Comparison of ENCODE assay signal across 8 cellular contexts in the genomic region with DNA sequence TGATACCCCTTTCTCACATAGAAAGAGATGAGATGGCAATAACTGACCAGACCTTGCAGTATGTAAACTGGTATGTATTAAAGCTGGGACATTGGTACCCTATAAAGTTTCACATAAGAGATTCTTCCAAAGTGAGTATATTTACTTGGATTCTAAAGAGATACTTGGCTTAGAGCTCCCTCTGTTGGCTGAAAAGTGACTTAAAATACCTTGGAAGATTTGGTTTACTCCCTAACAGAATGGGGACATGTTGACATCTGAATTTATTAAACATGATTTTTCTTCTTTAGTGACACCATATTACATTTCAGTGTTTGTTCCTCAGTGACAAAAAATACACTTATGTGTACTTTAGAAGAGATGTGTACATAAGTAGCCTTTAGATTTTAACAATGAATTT. TPM values are rescaled to one million over a fixed set of nuclear protein-coding genes. Genes with fewer than 3 reads are reported as not detected.
DNase-seq lines count a peak whose midpoint lies in the region; ATAC-seq and TF ChIP-seq lines count a peak whose summit lies in the region.

No MANE protein-coding gene starts in this region.

- H3K4me1 ChIP-seq in HEK293 (ENCODE audit: control insufficient read depth, insufficient read depth, low read length): no peaks in the 10 kb centered on the region
- H3K4me1 ChIP-seq in breast epithelium: no peaks in the 10 kb centered on the region
- no peaks in the 10 kb centered on the region for H3K4me1 ChIP-seq in left lung

- peaks cover 0 to 10% of the 10 kb centered on the region in 2 experiments; a peak in 1 of 3 replicates for H3K36me3 ChIP-seq in HEK293 (ENCODE audit: control insufficient read depth in 2 of 2, insufficient read depth in 1 of 2, low read length in 2 of 2)
- no peaks in the 10 kb centered on the region for H3K36me3 ChIP-seq in breast epithelium
- H3K36me3 ChIP-seq in left lung: no peaks in the 10 kb centered on the region

- H3K4me3 ChIP-seq in HEK293 (ENCODE audit: low read depth, low read length) (no peak overlapping the region), breast epithelium (no peak overlapping the region), left lung (no peak overlapping the region)

- CTCF ChIA-PET in HEK293 (lab: Yijun Ruan, JAX): interaction anchor here (0.6 to 2.4 kb wide), 18 partner anchors 9 to 327 kb away, joined by 3 to 21 read pairs (median 4); partner anchors contain the start of gene SLC9A7

- no peaks in the 10 kb centered on the region for H3K9me3 Mint-ChIP-seq in CD14-positive monocyte

- peak; percentile 60 for ATAC-seq in left lung
- no peak for ATAC-seq in GM21737 (IDR thresholded peaks at IDR 0.05; ENCODE audit: unreplicated experiment)
- no peak for ATAC-seq in HG03135 (IDR thresholded peaks at IDR 0.05; ENCODE audit: unreplicated experiment)

- H3K4me1 Mint-ChIP-seq in CD14-positive monocyte: no peaks in the 10 kb centered on the region

- H3K27me3 Mint-ChIP-seq in CD14-positive monocyte (ENCODE audit: low read depth in 3 of 3): peaks cover 0 to 20% (median 0%) of the 10 kb centered on the region in 3 donors

- TF ChIP-seq CTCF in HEK293 (tag by site-specific recombination; IDR thresholded peaks at IDR 0.05) (no peak), breast epithelium (IDR thresholded peaks at IDR 0.05) (peak in 2 of 3 donors; percentile 42 to 50), left lung (IDR thresholded peaks at IDR 0.05) (peak; percentile 31 to 56), CD14-positive monocyte (IDR thresholded peaks at IDR 0.05) (no peak)

- POLR2A ChIA-PET in HEK293 (lab: Yijun Ruan, JAX): no interaction called here

- no peak for TF ChIP-seq POLR2A in breast epithelium (IDR thresholded peaks at IDR 0.05)

- no peak overlapping the region for H3K27ac Mint-ChIP-seq in CD14-positive monocyte

- H3K27me3 ChIP-seq in breast epithelium (peaks cover 0 to 27% of the 10 kb centered on the region in 2 donors), left lung (peaks cover 0 to 3% of the 10 kb centered on the region in 2 donors)

- DNase-seq in D341Med (ENCODE audit: low spot score): peak; percentile 29
- DNase-seq in NCI-H748 treated with DMSO at 0.1 percent for 48 hours (lab: John Stamatoyannopoulos, UW): peak; percentile 22
- DNase-seq in breast epithelium (ENCODE audit: low spot score in 2 of 2): no peak
- no peak for DNase-seq in left lung
- DNase-seq in CD14-positive monocyte (ENCODE audit: low spot score): no peak

- no peak overlapping the region for H3K4me3 Mint-ChIP-seq in CD14-positive monocyte

- H3K36me3 Mint-ChIP-seq in CD14-positive monocyte: no peaks in the 10 kb centered on the region

- H3K9me3 ChIP-seq in HEK293 (ENCODE audit: control insufficient read depth, insufficient read depth, low read depth, low read length) (no peaks in the 10 kb centered on the region), breast epithelium (no peaks in the 10 kb centered on the region), left lung (no peaks in the 10 kb centered on the region)

- H3K27ac ChIP-seq in HEK293 (ENCODE audit: extremely low read depth, low read depth, low read length): no peak overlapping the region
- no peak overlapping the region for H3K27ac ChIP-seq in breast epithelium
- H3K27ac ChIP-seq in left lung: no peak overlapping the region

- intact Hi-C loops in breast epithelium (cut with DNase I; ENCODE audit: low total_unique reads) (no loop called here), left lung (cut with DNase I) (no loop called here), CD14-positive monocyte (cut with micrococcal nuclease) (no loop called here)

TF ChIP-seq in HEK293, 187 proteins besides CTCF, POLR2A, EP300 and RAD21:
- no peak for TF ChIP-seq ZNF747 (tag by site-specific recombination; IDR thresholded peaks at IDR 0.05)
- peak; percentile 63 for TF ChIP-seq ZNF654 (tag by site-specific recombination; IDR thresholded peaks at IDR 0.05; ENCODE audit: low read depth)
- TF ChIP-seq ZNF175 (tag by site-specific recombination; IDR thresholded peaks at IDR 0.05): no peak
- TF ChIP-seq ZNF660 (tag by site-specific recombination; IDR thresholded peaks at IDR 0.05): 0 out of 2 replicates have a peak, but pooled peaks have one; percentile 19

RNA-seq across cellular contexts. Expression of gene RGN, which starts 47.9 kb away (rescaled TPM):
- total RNA-seq in breast epithelium (1 to 10 TPM; 2.6 to 4.3 (median 3.8) TPM), left lung (10 to 100 TPM in 1 of 2 donors, 1 to 10 TPM in 1; 4.1 to 16.2 TPM)
- not detected for polyA plus RNA-seq in CD14-positive monocyte

Comparison
In these comparisons a context has a peak if more than half of its experiments do, and no peak if none do; other contexts are left out.
1. DNase-seq: peak in D341Med (single experiment) and NCI-H748 treated with DMSO at 0.1 percent for 48 hours (single experiment); none in breast epithelium (0 of 2), left lung (0 of 2) and CD14-positive monocyte (single experiment).
2. CTCF ChIP-seq: peak in breast epithelium (2 of 3) and left lung (2 of 2); none in HEK293 (single experiment) and CD14-positive monocyte (single experiment).